ENCODE assay signal across 10 cellular contexts in the genomic region with DNA sequence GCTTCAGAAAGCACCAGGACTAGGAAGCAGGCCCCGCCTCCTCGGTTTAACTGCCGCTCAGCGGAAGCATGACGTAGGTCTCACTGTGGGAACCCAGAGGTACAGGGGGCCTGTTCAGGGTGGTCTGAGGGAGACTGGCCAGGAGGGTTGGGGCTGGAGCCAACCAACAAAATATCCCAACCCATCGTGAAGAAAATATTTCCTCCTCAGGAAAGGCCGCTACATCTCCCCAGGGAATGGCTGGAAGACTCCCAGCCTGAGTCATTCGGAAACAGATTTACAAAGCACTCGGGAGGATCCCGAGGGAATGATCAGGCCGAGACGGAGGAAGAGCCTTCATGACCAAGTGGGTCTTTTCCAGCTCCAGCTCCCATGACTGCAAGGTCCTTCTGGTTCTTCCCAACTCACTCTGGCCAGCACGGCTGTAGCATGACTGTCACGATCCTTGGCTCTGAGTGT.
A peak's percentile ranks its signal among the peaks of the same experiment; 100 is the strongest.
DNase-seq lines count a peak whose midpoint lies in the region; ATAC-seq, FAIRE-seq and TF ChIP-seq lines count a peak whose summit lies in the region.
"Had no signal": no experiment of that assay in that cellular context is flagged by ENCODE, and none has a peak within 500 bp of the region (broad histone marks: within the 10 kb centered on the region; RNA-seq: fewer than 3 reads in every experiment).

No MANE protein-coding gene starts in this region.

- in situ Hi-C loops in GM12878 (cut with MboI): no loop called here

- H3K9ac ChIP-seq in GM12878 (ENCODE audit: control insufficient read depth, insufficient read depth, low read length): no peak overlapping the region
- H3K9ac ChIP-seq in stomach smooth muscle (ENCODE audit: low read length in 2 of 2): peak overlapping the region in 1 of 2 donors; percentile 21

- no peak for TF ChIP-seq CTCF in GM12878 (IDR thresholded peaks at IDR 0.05 in 2 of 3, conservative IDR thresholded peaks at IDR 0.05 in 1 of 3; ENCODE audit: control insufficient read depth in 2 of 3, extremely low read depth in 1 of 3, insufficient read depth in 1 of 3, low read depth in 3 of 3, low read length in 3 of 3)

- no peak for TF ChIP-seq EP300 in GM12878 (IDR thresholded peaks at IDR 0.05; ENCODE audit: borderline replicate concordance in 1 of 2, control insufficient read depth in 1 of 2, low read depth in 2 of 2, low read length in 2 of 2)

- H3K4me3 ChIP-seq in GM12878 (no peak overlapping the region), stomach smooth muscle (ENCODE audit: low read length in 2 of 2) (no peak overlapping the region)

- H3K4me1 ChIP-seq in GM12878 (ENCODE audit: control insufficient read depth, insufficient read depth, low read length) (peaks cover 59% of the 10 kb centered on the region), stomach smooth muscle (ENCODE audit: control insufficient read depth, insufficient read depth, low read length) (peaks cover 54% of the 10 kb centered on the region)

- H4K20me1 ChIP-seq in GM12878 (ENCODE audit: control insufficient read depth, insufficient read depth): no peaks in the 10 kb centered on the region

- H3K36me3 ChIP-seq in GM12878 (ENCODE audit: control insufficient read depth in 2 of 2, insufficient read depth in 2 of 2, low read length in 1 of 2) (peaks cover 0 to 4% of the 10 kb centered on the region in 2 experiments; a peak in 1 of 4 replicates), stomach smooth muscle (ENCODE audit: control insufficient read depth in 2 of 2, insufficient read depth in 2 of 2, low read length in 2 of 2) (no peaks in the 10 kb centered on the region)

- no peak overlapping the region for H3K4me2 ChIP-seq in GM12878 (ENCODE audit: control insufficient read depth, insufficient read depth)

- POLR2A ChIA-PET in GM12878 (lab: Charles Lee): no interaction called here

- SMC1A ChIA-PET in GM12878 (lab: Charles Lee; ENCODE audit: uncharacterized antibody, unreplicated experiment): interaction anchor here (1.0 to 1.6 kb wide), 6 partner anchors 19 to 181 kb away, joined by 3 to 5 read pairs (median 3); no protein-coding TSS in a partner anchor

- FAIRE-seq in GM12878 (lab: Jason Lieb, UNC): no peak

- H3K9me3 ChIP-seq in GM12878 (replicated peaks; ENCODE audit: control insufficient read depth, insufficient read depth, low read length) (no peaks in the 10 kb centered on the region), stomach smooth muscle (ENCODE audit: control insufficient read depth in 2 of 2, low read length in 2 of 2) (no peaks in the 10 kb centered on the region)

- ATAC-seq in GM12878 (no peak), GM19463 (IDR thresholded peaks at IDR 0.05; ENCODE audit: unreplicated experiment) (no peak), GM18505 (IDR thresholded peaks at IDR 0.05; ENCODE audit: unreplicated experiment) (no peak)

- 87% methylated on average over 14 of the region's 14 CpGs for WGBS in GM12878 (ENCODE audit: insufficient coverage, insufficient replicate concordance, low lambda C conversion rate, missing lambda C conversion rate)

- BruUV-seq in GM12878 (replicated peaks; lab: Mats Ljungman, UMichigan): no TSS peak

- intact Hi-C loops in GM12878 (cut with micrococcal nuclease; ENCODE audit: unreplicated experiment): loop anchor here (5.0 to 10.0 kb wide), 3 partner anchors 45 to 207 kb away; no protein-coding TSS in a partner anchor

- CTCF ChIA-PET in GM12878 (lab: Yijun Ruan, JAX): interaction anchor here (1.0 kb wide), 1 partner anchor 19 kb away, joined by 4 read pairs; no protein-coding TSS in a partner anchor

- no peaks in the 10 kb centered on the region for H3K27me3 ChIP-seq in GM12878 (replicated peaks in 1 of 2; ENCODE audit: control insufficient read depth in 2 of 2, insufficient read depth in 2 of 2, low read length in 1 of 2)
- no peaks in the 10 kb centered on the region for H3K27me3 ChIP-seq in stomach smooth muscle (ENCODE audit: control insufficient read depth in 1 of 2, insufficient read depth in 2 of 2, low read length in 2 of 2)

- no peaks in the 10 kb centered on the region for H3K79me2 ChIP-seq in GM12878 (ENCODE audit: control insufficient read depth, insufficient read depth, low read length)

- TF ChIP-seq POLR2A in GM12878 (IDR thresholded peaks at IDR 0.05; ENCODE audit: low read depth, low read length): 0 out of 2 replicates have a peak, but pooled peaks have one; percentile 2
- no peak for TF ChIP-seq POLR2A in GM18505 (IDR thresholded peaks at IDR 0.05; ENCODE audit: borderline replicate concordance, extremely low read depth, insufficient read depth, insufficient read length)

- H2AFZ ChIP-seq in GM12878 (ENCODE audit: control insufficient read depth, low read depth, low read length): no peak overlapping the region

- peak; percentile 58 for DNase-seq in GOT3 (lab: John Stamatoyannopoulos, UW)
- DNase-seq in GM12878 (ENCODE audit: low read depth, low spot score): no peak
- DNase-seq in hepatic stellate cell (ENCODE audit: low spot score): peak; percentile 82
- DNase-seq in activated CD4-positive, alpha-beta T cell treated with anti-CD3 and anti-CD28 coated beads, Interleukin-2, amount 50 U/mL, for 4 hours: no peak
- DNase-seq in OCI-M2 (lab: John Stamatoyannopoulos, UW; ENCODE audit: unreplicated experiment): no peak
- DNase-seq: activated naive CD4-positive, alpha-beta T cell treated with anti-CD3 and anti-CD28 coated beads for 36 hours; Kasumi-1 had no signal

- TF ChIP-seq RAD21 in GM12878 (IDR thresholded peaks at IDR 0.05; ENCODE audit: insufficient read depth, low read depth, low read length): no peak

- H3K27ac ChIP-seq in GM12878 (ENCODE audit: control insufficient read depth, insufficient read depth) (no peak overlapping the region; the same call in 1 of the 2 replicates), stomach smooth muscle (ENCODE audit: low read length) (peak overlapping the region; percentile 88)

- RAD21 ChIA-PET in GM12878 (lab: Charles Lee; ENCODE audit: unreplicated experiment): interaction anchor here (0.9 to 1.5 kb wide), 8 partner anchors 10 to 419 kb away, joined by 3 to 8 read pairs (median 4); no protein-coding TSS in a partner anchor

TF ChIP-seq in GM12878, 131 proteins besides CTCF, POLR2A, EP300 and RAD21 (continues in another document):
- TF ChIP-seq EED (IDR thresholded peaks at IDR 0.05; ENCODE audit: low read depth): no peak
- no peak for TF ChIP-seq MTA2 (IDR thresholded peaks at IDR 0.05; ENCODE audit: low read depth)
- TF ChIP-seq, protein P1, sequence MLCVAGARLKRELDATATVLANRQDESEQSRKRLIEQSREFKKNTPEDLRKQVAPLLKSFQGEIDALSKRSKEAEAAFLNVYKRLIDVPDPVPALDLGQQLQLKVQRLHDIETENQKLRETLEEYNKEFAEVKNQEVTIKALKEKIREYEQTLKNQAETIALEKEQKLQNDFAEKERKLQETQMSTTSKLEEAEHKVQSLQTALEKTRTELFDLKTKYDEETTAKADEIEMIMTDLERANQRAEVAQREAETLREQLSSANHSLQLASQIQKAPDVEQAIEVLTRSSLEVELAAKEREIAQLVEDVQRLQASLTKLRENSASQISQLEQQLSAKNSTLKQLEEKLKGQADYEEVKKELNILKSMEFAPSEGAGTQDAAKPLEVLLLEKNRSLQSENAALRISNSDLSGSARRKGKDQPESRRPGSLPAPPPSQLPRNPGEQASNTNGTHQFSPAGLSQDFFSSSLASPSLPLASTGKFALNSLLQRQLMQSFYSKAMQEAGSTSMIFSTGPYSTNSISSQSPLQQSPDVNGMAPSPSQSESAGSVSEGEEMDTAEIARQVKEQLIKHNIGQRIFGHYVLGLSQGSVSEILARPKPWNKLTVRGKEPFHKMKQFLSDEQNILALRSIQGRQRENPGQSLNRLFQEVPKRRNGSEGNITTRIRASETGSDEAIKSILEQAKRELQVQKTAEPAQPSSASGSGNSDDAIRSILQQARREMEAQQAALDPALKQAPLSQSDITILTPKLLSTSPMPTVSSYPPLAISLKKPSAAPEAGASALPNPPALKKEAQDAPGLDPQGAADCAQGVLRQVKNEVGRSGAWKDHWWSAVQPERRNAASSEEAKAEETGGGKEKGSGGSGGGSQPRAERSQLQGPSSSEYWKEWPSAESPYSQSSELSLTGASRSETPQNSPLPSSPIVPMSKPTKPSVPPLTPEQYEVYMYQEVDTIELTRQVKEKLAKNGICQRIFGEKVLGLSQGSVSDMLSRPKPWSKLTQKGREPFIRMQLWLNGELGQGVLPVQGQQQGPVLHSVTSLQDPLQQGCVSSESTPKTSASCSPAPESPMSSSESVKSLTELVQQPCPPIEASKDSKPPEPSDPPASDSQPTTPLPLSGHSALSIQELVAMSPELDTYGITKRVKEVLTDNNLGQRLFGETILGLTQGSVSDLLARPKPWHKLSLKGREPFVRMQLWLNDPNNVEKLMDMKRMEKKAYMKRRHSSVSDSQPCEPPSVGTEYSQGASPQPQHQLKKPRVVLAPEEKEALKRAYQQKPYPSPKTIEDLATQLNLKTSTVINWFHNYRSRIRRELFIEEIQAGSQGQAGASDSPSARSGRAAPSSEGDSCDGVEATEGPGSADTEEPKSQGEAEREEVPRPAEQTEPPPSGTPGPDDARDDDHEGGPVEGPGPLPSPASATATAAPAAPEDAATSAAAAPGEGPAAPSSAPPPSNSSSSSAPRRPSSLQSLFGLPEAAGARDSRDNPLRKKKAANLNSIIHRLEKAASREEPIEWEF (IDR thresholded peaks at IDR 0.05; ENCODE audit: insufficient replicate concordance, low read depth, low read length): no peak
- no peak for TF ChIP-seq ZNF217 (IDR thresholded peaks at IDR 0.05)
- TF ChIP-seq, protein P2, sequence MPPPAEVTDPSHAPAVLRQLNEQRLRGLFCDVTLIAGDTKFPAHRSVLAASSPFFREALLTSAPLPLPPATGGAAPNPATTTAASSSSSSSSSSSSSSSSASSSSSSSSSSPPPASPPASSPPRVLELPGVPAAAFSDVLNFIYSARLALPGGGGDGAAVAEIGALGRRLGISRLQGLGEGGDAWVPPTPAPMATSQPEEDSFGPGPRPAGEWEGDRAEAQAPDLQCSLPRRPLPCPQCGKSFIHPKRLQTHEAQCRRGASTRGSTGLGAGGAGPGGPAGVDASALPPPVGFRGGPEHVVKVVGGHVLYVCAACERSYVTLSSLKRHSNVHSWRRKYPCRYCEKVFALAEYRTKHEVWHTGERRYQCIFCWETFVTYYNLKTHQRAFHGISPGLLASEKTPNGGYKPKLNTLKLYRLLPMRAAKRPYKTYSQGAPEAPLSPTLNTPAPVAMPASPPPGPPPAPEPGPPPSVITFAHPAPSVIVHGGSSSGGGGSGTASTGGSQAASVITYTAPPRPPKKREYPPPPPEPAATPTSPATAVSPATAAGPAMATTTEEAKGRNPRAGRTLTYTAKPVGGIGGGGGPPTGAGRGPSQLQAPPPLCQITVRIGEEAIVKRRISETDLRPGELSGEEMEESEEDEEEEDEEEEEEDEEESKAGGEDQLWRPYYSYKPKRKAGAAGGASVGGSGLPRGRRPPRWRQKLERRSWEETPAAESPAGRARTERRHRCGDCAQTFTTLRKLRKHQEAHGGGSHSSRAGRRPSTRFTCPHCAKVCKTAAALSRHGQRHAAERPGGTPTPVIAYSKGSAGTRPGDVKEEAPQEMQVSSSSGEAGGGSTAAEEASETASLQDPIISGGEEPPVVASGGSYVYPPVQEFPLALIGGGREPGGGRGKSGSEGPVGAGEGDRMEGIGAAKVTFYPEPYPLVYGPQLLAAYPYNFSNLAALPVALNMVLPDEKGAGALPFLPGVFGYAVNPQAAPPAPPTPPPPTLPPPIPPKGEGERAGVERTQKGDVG (CRISPR knock-in tag; IDR thresholded peaks at IDR 0.05): no peak

Comparison
In these comparisons a context has a peak if more than half of its experiments do, and no peak if none do; other contexts are left out.
1. DNase-seq: peak in GOT3 (single experiment) and hepatic stellate cell (single experiment); none in GM12878 (single experiment), activated CD4-positive, alpha-beta T cell treated with anti-CD3 and anti-CD28 coated beads, Interleukin-2, amount 50 U/mL, for 4 hours (0 of 2) and OCI-M2 (single experiment).